ENCODE assay signal across 8 cellular contexts in the genomic region with DNA sequence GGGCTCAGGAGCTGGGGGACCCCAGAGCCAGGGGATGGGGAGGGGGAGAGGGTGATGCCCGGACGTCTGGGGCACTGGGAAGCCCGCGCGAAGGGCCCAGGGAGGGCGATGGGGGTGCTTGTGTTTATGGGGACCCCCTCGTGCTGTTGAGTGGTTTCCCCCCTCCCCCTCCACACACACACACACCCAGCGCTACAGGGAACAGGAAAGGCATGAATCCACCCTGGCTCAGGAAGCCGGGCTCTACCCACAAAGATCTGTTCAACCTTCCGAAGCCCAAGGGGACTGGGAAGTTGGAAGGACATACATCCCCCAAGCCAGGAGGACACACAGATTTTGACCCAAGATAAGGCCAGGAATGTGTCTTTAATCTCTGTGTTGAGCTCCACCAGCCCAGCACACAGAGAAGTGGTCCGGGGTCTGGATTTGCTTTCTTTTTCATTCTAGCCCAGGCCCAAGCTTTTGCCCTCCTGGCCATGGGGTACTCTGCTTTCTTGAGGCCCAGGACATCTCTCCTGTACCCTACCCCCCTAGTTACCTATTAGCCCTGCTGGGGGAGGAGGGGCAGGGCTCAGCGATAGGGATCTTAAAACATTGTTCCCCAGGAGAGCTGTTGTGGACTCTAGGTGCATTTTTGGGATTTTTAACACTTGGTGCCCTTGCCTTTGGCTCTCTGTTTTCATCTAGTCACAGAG. TPM values are rescaled to one million over a fixed set of nuclear protein-coding genes. Genes with fewer than 3 reads are reported as not detected.
DNase-seq lines count a peak whose midpoint lies in the region; ATAC-seq and TF ChIP-seq lines count a peak whose summit lies in the region.

No MANE protein-coding gene starts in this region.

- H3K23me2 ChIP-seq in H9 (ENCODE audit: insufficient read length, low read depth, low read length, poor library complexity, severe bottlenecking) = peaks cover 4% of the 10 kb centered on the region

- no peak overlapping the region for H4K8ac ChIP-seq in H9 (replicated peaks; ENCODE audit: insufficient read length, low read depth, low read length)

- no peak overlapping the region for H3K23ac ChIP-seq in H9 (ENCODE audit: insufficient read length, low read depth, low read length)

- ATAC-seq in activated CD8-positive, alpha-beta memory T cell treated with anti-CD3 and anti-CD28 coated beads, Interleukin-2, amount 10 ng/mL, durations not matched to agents 7 days and 5 days = no peak
- no peak for ATAC-seq in GM18870 (IDR thresholded peaks at IDR 0.05; ENCODE audit: unreplicated experiment)

- H3K18ac ChIP-seq in H9 (ENCODE audit: insufficient read length, low read depth, low read length) = no peak overlapping the region

- H4K20me1 ChIP-seq in H9 (ENCODE audit: control insufficient read depth, insufficient read depth, insufficient read length) = no peaks in the 10 kb centered on the region

- H3K14ac ChIP-seq in H9 (ENCODE audit: insufficient read depth, low read length) = no peak overlapping the region; the same call in 1 of the 2 replicates

- no peak overlapping the region for H2BK120ac ChIP-seq in H9 (ENCODE audit: low read depth, low read length, poor library complexity, severe bottlenecking)

- H3K4me2 ChIP-seq in H9 (ENCODE audit: insufficient read depth, insufficient read length, low read length) = peak overlapping the region; percentile 75
- H3K4me2 ChIP-seq in skeletal muscle satellite cell (ENCODE audit: low read length) = peak overlapping the region; percentile 84

- no peak overlapping the region for H2BK20ac ChIP-seq in H9 (ENCODE audit: low read depth, low read length, poor library complexity, severe bottlenecking)

- no peak overlapping the region for H3T11ph ChIP-seq in H9 (ENCODE audit: low read length)

- peaks cover 2 to 15% (median 10%) of the 10 kb centered on the region in 3 experiments; a peak in 6 of 7 replicates for H3K36me3 Mint-ChIP-seq in H9 (ENCODE audit: insufficient read depth in 1 of 3, low read depth in 3 of 3)
- H3K36me3 Mint-ChIP-seq in activated CD8-positive, alpha-beta memory T cell treated with anti-CD3 and anti-CD28 coated beads, Interleukin-2, amount 10 ng/mL, durations not matched to agents 7 days and 5 days = peaks cover 49% of the 10 kb centered on the region

- H3K79me2 ChIP-seq in H9 (ENCODE audit: insufficient read depth, low read length) = peaks cover 2% of the 10 kb centered on the region; the same call in 1 of the 2 replicates

- WGBS in H9 (ENCODE audit: extremely low coverage, insufficient read length, low lambda C conversion rate) = no CpG with 5 or more reads among the region's 12 CpGs

- peak overlapping the region; percentile 52 for H3K9ac ChIP-seq in H9 (ENCODE audit: extremely low read depth, insufficient read length, low read length)
- H3K9ac ChIP-seq in skeletal muscle satellite cell (ENCODE audit: low read depth, low read length) = peak overlapping the region; percentile 92

- no peaks in the 10 kb centered on the region for H3K27me3 ChIP-seq in H9 (ENCODE audit: insufficient read depth, low read length)
- H3K27me3 ChIP-seq in right atrium auricular region = no peaks in the 10 kb centered on the region
- no peaks in the 10 kb centered on the region for H3K27me3 ChIP-seq in skeletal muscle satellite cell (ENCODE audit: control insufficient read depth, insufficient read depth, low read length)

- peaks cover 41 to 57% of the 10 kb centered on the region in 2 experiments for H3K4me1 Mint-ChIP-seq in H9
- peaks cover 58% of the 10 kb centered on the region for H3K4me1 Mint-ChIP-seq in activated CD8-positive, alpha-beta memory T cell treated with anti-CD3 and anti-CD28 coated beads, Interleukin-2, amount 10 ng/mL, durations not matched to agents 7 days and 5 days

- H3K9me3 Mint-ChIP-seq in H9 = no peaks in the 10 kb centered on the region
- no peaks in the 10 kb centered on the region for H3K9me3 Mint-ChIP-seq in activated CD8-positive, alpha-beta memory T cell treated with anti-CD3 and anti-CD28 coated beads, Interleukin-2, amount 10 ng/mL, durations not matched to agents 7 days and 5 days (ENCODE audit: low read depth)

- peaks cover 8% of the 10 kb centered on the region for H3K36me3 ChIP-seq in right atrium auricular region
- H3K36me3 ChIP-seq in skeletal muscle satellite cell (ENCODE audit: insufficient read depth, low read length) = peaks cover 11% of the 10 kb centered on the region

- H3K56ac ChIP-seq in H9 (ENCODE audit: insufficient read length, low read depth, low read length) = no peak overlapping the region

- peak overlapping the region; percentile 95 to 97 for H3K4me3 ChIP-seq in right atrium auricular region
- peak overlapping the region; percentile 73 for H3K4me3 ChIP-seq in skeletal muscle satellite cell (ENCODE audit: low read length)

- CTCF ChIA-PET in activated CD8-positive, alpha-beta memory T cell treated with anti-CD3 and anti-CD28 coated beads, Interleukin-2, amount 10 ng/mL, durations not matched to agents 7 days and 5 days (lab: Charles Lee) = interaction anchor here (0.5 to 7.0 kb wide), 8 partner anchors 10 to 145 kb away, joined by 4 to 83 read pairs (median 6); partner anchors contain the start of gene RNF157

- H3K27me3 Mint-ChIP-seq in H9 (ENCODE audit: low read depth) = no peaks in the 10 kb centered on the region
- no peaks in the 10 kb centered on the region for H3K27me3 Mint-ChIP-seq in activated CD8-positive, alpha-beta memory T cell treated with anti-CD3 and anti-CD28 coated beads, Interleukin-2, amount 10 ng/mL, durations not matched to agents 7 days and 5 days

- no peak overlapping the region for H2AK5ac ChIP-seq in H9 (ENCODE audit: insufficient read length, low read length)

- no peak overlapping the region for H2BK12ac ChIP-seq in H9 (ENCODE audit: insufficient read length, low read depth, low read length)

- H3K27ac ChIP-seq in H9 (ENCODE audit: insufficient read length, low read depth, low read length) = no peak overlapping the region
- peak overlapping the region; percentile 88 to 95 for H3K27ac ChIP-seq in right atrium auricular region

- no peak overlapping the region for H4K91ac ChIP-seq in H9 (ENCODE audit: insufficient read length, low read depth, low read length)

- peak overlapping the region; percentile 32 to 77 (median 70); a peak in 3 of 7 replicates for H3K27ac Mint-ChIP-seq in H9
- H3K27ac Mint-ChIP-seq in activated CD8-positive, alpha-beta memory T cell treated with anti-CD3 and anti-CD28 coated beads, Interleukin-2, amount 10 ng/mL, durations not matched to agents 7 days and 5 days = peak overlapping the region; percentile 99

- in situ Hi-C loops in ACHN (cut with HindIII; ENCODE audit: low pct_ligation_motif_present, low pct_unique_long_range_greater_than_20kb, low sequenced_read_pairs) (no loop called here), GM13976 (cut with MboI; ENCODE audit: low sequenced_read_pairs, unreplicated experiment) (loop anchor here (5.0 kb wide), 1 partner anchor 79 kb away; no protein-coding TSS in a partner anchor)

- peaks cover 7% of the 10 kb centered on the region for H3K79me1 ChIP-seq in H9 (ENCODE audit: insufficient read depth, low read depth, low read length, poor library complexity, severe bottlenecking)

- H3K4me3 Mint-ChIP-seq in H9 = peak overlapping the region; percentile 77 to 87
- peak overlapping the region; percentile 92 for H3K4me3 Mint-ChIP-seq in activated CD8-positive, alpha-beta memory T cell treated with anti-CD3 and anti-CD28 coated beads, Interleukin-2, amount 10 ng/mL, durations not matched to agents 7 days and 5 days

- DNase-seq in ACHN = peak; percentile 22
- DNase-seq in H9 = no peak
- peak; percentile 63 for DNase-seq in activated CD8-positive, alpha-beta memory T cell treated with anti-CD3 and anti-CD28 coated beads, Interleukin-2, amount 10 ng/mL, durations not matched to agents 7 days and 5 days
- no peak for DNase-seq in right atrium auricular region (ENCODE audit: low spot score)
- DNase-seq in middle frontal gyrus (ENCODE audit: extremely low spot score, low spot score) = no peak
- no peak for DNase-seq in GM13976 (ENCODE audit: low spot score)

- no peak overlapping the region for H2AFZ ChIP-seq in H9 (ENCODE audit: low read length)

- H3K9me3 ChIP-seq in H9 (ENCODE audit: control insufficient read depth, low read depth, low read length) (no peaks in the 10 kb centered on the region), right atrium auricular region (no peaks in the 10 kb centered on the region), skeletal muscle satellite cell (replicated peaks; ENCODE audit: low read length) (no peaks in the 10 kb centered on the region)

- TF ChIP-seq CTCF in H9 (conservative IDR thresholded peaks at IDR 0.05) = no peak
- TF ChIP-seq CTCF in right atrium auricular region (IDR thresholded peaks at IDR 0.05) = no peak
- TF ChIP-seq CTCF in GM13976 (IDR thresholded peaks at IDR 0.05; ENCODE audit: borderline replicate concordance, control extremely low read depth, extremely low read depth, insufficient read depth, missing control alignments) = no peak

- H3K4me1 ChIP-seq in H9 (ENCODE audit: insufficient read depth, low read length) = peaks cover 5% of the 10 kb centered on the region
- peaks cover 0 to 68% of the 10 kb centered on the region in 2 donors for H3K4me1 ChIP-seq in right atrium auricular region
- H3K4me1 ChIP-seq in skeletal muscle satellite cell (ENCODE audit: control insufficient read depth, insufficient read depth, low read length) = peaks cover 41% of the 10 kb centered on the region

- H2BK15ac ChIP-seq in H9 (ENCODE audit: low read depth, low read length) = no peak overlapping the region

- H2BK5ac ChIP-seq in H9 (ENCODE audit: insufficient read length, low read length) = no peak overlapping the region

- no peak overlapping the region for H4K5ac ChIP-seq in H9 (ENCODE audit: insufficient read length, low read depth, low read length)

- H3K4ac ChIP-seq in H9 (ENCODE audit: low read depth, low read length) = no peak overlapping the region

RNA-seq across cellular contexts. Expression of gene UBALD2, which starts 1.2 kb away (rescaled TPM):
- total RNA-seq in H9 (2021) = 25.8 and 26.7 TPM in 2 replicates
- total RNA-seq in activated CD8-positive, alpha-beta memory T cell treated with anti-CD3 and anti-CD28 coated beads, Interleukin-2, amount 10 ng/mL, durations not matched to agents 7 days and 5 days = 100 to 1,000 TPM; 260 to 406 TPM
- total RNA-seq in right atrium auricular region = 1 to 10 TPM; 8.4 to 9.7 TPM
- total RNA-seq in skeletal muscle satellite cell (2012; rRNA removed) = 2.0 and 2.8 TPM in 2 replicates

RNA-seq across cellular contexts. Expression of gene RNF157, which starts 26.1 kb away (rescaled TPM):
- total RNA-seq in H9 (2021) = 7.7 and 9.9 TPM in 2 replicates
- total RNA-seq in activated CD8-positive, alpha-beta memory T cell treated with anti-CD3 and anti-CD28 coated beads, Interleukin-2, amount 10 ng/mL, durations not matched to agents 7 days and 5 days = 100 to 1,000 TPM in 1 of 2 experiments, 10 to 100 TPM in 1; 73.0 to 148 TPM
- total RNA-seq in right atrium auricular region = 10 to 100 TPM in 1 of 2 donors, 1 to 10 TPM in 1; 9.5 to 13.0 TPM
- total RNA-seq in skeletal muscle satellite cell (2012; rRNA removed) = 0.25 and 0.44 TPM in 2 replicates

RNA-seq across cellular contexts. Expression of gene QRICH2, which starts 41.7 kb away (rescaled TPM):
- total RNA-seq in H9 (2021) (2.2 and 3.2 TPM in 2 replicates), right atrium auricular region (1 to 10 TPM; 1.1 to 1.2 TPM)
- total RNA-seq in activated CD8-positive, alpha-beta memory T cell treated with anti-CD3 and anti-CD28 coated beads, Interleukin-2, amount 10 ng/mL, durations not matched to agents 7 days and 5 days = 1 to 10 TPM; 3.8 to 5.8 TPM
- total RNA-seq in skeletal muscle satellite cell (2012; rRNA removed) = 1.3 and 1.5 TPM in 2 replicates

Comparison
In these comparisons a context has a peak if more than half of its experiments do, and no peak if none do; other contexts are left out.
1. DNase-seq: peak in ACHN (single experiment) and activated CD8-positive, alpha-beta memory T cell treated with anti-CD3 and anti-CD28 coated beads, Interleukin-2, amount 10 ng/mL, durations not matched to agents 7 days and 5 days (single experiment); none in H9 (single experiment), right atrium auricular region (single experiment), middle frontal gyrus (single experiment) and GM13976 (single experiment).